Comparison of ENCODE assay signal across 9 cellular contexts in genomic region chr5:181217805-181218065, GRCh38. TPM values are rescaled to one million over a fixed set of nuclear protein-coding genes. Genes with fewer than 3 reads are reported as not detected.
DNase-seq lines count a peak whose midpoint lies in the region; ATAC-seq, FAIRE-seq and TF ChIP-seq lines count a peak whose summit lies in the region.
"Had no signal": no experiment of that assay in that cellular context is flagged by ENCODE, and none has a peak within 500 bp of the region (broad histone marks: within the 10 kb centered on the region; RNA-seq: fewer than 3 reads in every experiment).

No MANE protein-coding gene starts in this region.

- no peaks in the 10 kb centered on the region for H3K9me2 ChIP-seq in SK-N-SH

- H3K27ac Mint-ChIP-seq in brain (peak overlapping the region; percentile 73 to 97 (median 89)), memory B cell (peak overlapping the region; percentile 99)

- H3K79me2 ChIP-seq in SK-N-SH (ENCODE audit: insufficient read depth), result no peaks in the 10 kb centered on the region

- peaks cover 0 to 22% (median 0%) of the 10 kb centered on the region in 5 experiments for H3K9me3 Mint-ChIP-seq in brain
- H3K9me3 Mint-ChIP-seq in memory B cell, result no peaks in the 10 kb centered on the region

- DNase-seq in SK-N-SH (no peak), memory B cell (ENCODE audit: low spot score in 2 of 2) (no peak), upper lobe of left lung (no peak), GM19239 (ENCODE audit: insufficient read length, low spot score) (no peak), NCI-H2029 treated with DMSO at 0.1 percent for 48 hours (lab: John Stamatoyannopoulos, UW) (no peak)

- peaks cover 5% of the 10 kb centered on the region for H4K20me1 ChIP-seq in SK-N-SH (ENCODE audit: insufficient read depth)

- no peak; the same call in 1 of the 2 replicates for TF ChIP-seq CTCF in SK-N-SH (IDR thresholded peaks at IDR 0.05)
- TF ChIP-seq CTCF in brain (conservative IDR thresholded peaks at IDR 0.05), result no peak
- no peak for TF ChIP-seq CTCF in upper lobe of left lung (IDR thresholded peaks at IDR 0.05)

- 7% methylated on average over 13 of the region's 13 CpGs for WGBS in SK-N-SH (ENCODE audit: low lambda C conversion rate)
- WGBS in upper lobe of left lung, 2 donors, result 5 to 9% methylated on average over 13 of the region's 13 CpGs

- peak overlapping the region; percentile 52 to 58 for H3K4me3 ChIP-seq in SK-N-SH (ENCODE audit: low read depth in 2 of 2, low read length in 1 of 2)
- peak overlapping the region; percentile 24 to 53 (median 48) for H3K4me3 ChIP-seq in upper lobe of left lung

- H3K4me1 Mint-ChIP-seq in brain (peaks cover 50% of the 10 kb centered on the region), memory B cell (peaks cover 25% of the 10 kb centered on the region)

- no peak for TF ChIP-seq EP300 in SK-N-SH (IDR thresholded peaks at IDR 0.05; ENCODE audit: borderline replicate concordance in 1 of 2, low read depth in 1 of 2, low read length in 1 of 2)
- no peak for TF ChIP-seq EP300 in upper lobe of left lung (IDR thresholded peaks at IDR 0.05)

- no peaks in the 10 kb centered on the region for H3K36me3 Mint-ChIP-seq in brain
- peaks cover 2% of the 10 kb centered on the region for H3K36me3 Mint-ChIP-seq in memory B cell

- H3K9me3 ChIP-seq in SK-N-SH (no peaks in the 10 kb centered on the region), KOPT-K1 (ENCODE audit: insufficient read depth, low read length, poor library complexity, severe bottlenecking) (no peaks in the 10 kb centered on the region), upper lobe of left lung (no peaks in the 10 kb centered on the region)

- TF ChIP-seq POLR2A in upper lobe of left lung (IDR thresholded peaks at IDR 0.05), result no peak

- H3K4me1 ChIP-seq in SK-N-SH (ENCODE audit: control insufficient read depth in 1 of 2, insufficient read depth in 2 of 2, low read depth in 1 of 2, low read length in 1 of 2) (peaks cover 0 to 16% of the 10 kb centered on the region in 2 experiments; a peak in 1 of 4 replicates), upper lobe of left lung (peaks cover 19 to 44% (median 26%) of the 10 kb centered on the region in 4 donors)

- no peak for FAIRE-seq in GM19239 (lab: Jason Lieb, UNC)
- FAIRE-seq: A204.1 had no signal

- H3K27me3 Mint-ChIP-seq in brain, result peaks cover 44% of the 10 kb centered on the region
- H3K27me3 Mint-ChIP-seq in memory B cell, result peaks cover 2% of the 10 kb centered on the region

- no peak for TF ChIP-seq RAD21 in SK-N-SH (IDR thresholded peaks at IDR 0.05; ENCODE audit: low read length)

- ATAC-seq in SK-N-SH treated with all-trans-retinoic acid at 6 μM for 48 hours (no peak; the same call in 2 of the 3 replicates), memory B cell (ENCODE audit: low read depth) (peak; percentile 37), upper lobe of left lung (ENCODE audit: low FRiP score in 2 of 2) (peak in 1 of 2 donors; percentile 2)

- H3K4me2 ChIP-seq in SK-N-SH, result peak overlapping the region; percentile 90

- no peaks in the 10 kb centered on the region for H3K36me3 ChIP-seq in SK-N-SH (replicated peaks in 1 of 2; ENCODE audit: control insufficient read depth in 1 of 2, insufficient read depth in 2 of 2, low read length in 1 of 2)
- no peaks in the 10 kb centered on the region for H3K36me3 ChIP-seq in KOPT-K1 (ENCODE audit: insufficient read depth, low read length)
- no peaks in the 10 kb centered on the region for H3K36me3 ChIP-seq in upper lobe of left lung

- POLR2A ChIA-PET in SK-N-SH (lab: Yijun Ruan, JAX), result no interaction called here

- H3K27ac ChIP-seq in SK-N-SH (ENCODE audit: low read depth in 2 of 2, low read length in 1 of 2) (peak overlapping the region; percentile 54 to 60), KOPT-K1 (ENCODE audit: low read depth, low read length, poor library complexity, severe bottlenecking) (peak overlapping the region; percentile 3), upper lobe of left lung (peak overlapping the region; percentile 56 to 79 (median 70))

- CTCF ChIA-PET in SK-N-SH (lab: Yijun Ruan, JAX), result interaction anchor here (0.8 to 2.2 kb wide), 6 partner anchors 13 to 33 kb away, joined by 3 to 6 read pairs (median 4); partner anchors contain the start of gene TRIM7

- no peaks in the 10 kb centered on the region for H3K27me3 ChIP-seq in SK-N-SH (ENCODE audit: insufficient read depth)
- no peaks in the 10 kb centered on the region for H3K27me3 ChIP-seq in upper lobe of left lung

- H3K4me3 Mint-ChIP-seq in brain, result peak overlapping the region; percentile 93 to 100 (median 95)
- peak overlapping the region; percentile 99 for H3K4me3 Mint-ChIP-seq in memory B cell

- peaks cover 49% of the 10 kb centered on the region for H3F3A ChIP-seq in SK-N-SH (replicated peaks; ENCODE audit: insufficient read depth)

- H2AFZ ChIP-seq in SK-N-SH (ENCODE audit: low read depth), result peak overlapping the region; percentile 75; the same call in 1 of the 2 replicates

- peak overlapping the region; percentile 8; the same call in 1 of the 2 replicates for H3K9ac ChIP-seq in SK-N-SH

TF ChIP-seq in SK-N-SH, 30 proteins besides CTCF, POLR2A, EP300 and RAD21 (continues in another document):
- TF ChIP-seq USF2 (IDR thresholded peaks at IDR 0.05; ENCODE audit: borderline replicate concordance, low read depth, low read length), result no peak
- TF ChIP-seq EZH2phosphoT487 (IDR thresholded peaks at IDR 0.05; ENCODE audit: borderline replicate concordance, low read depth), result no peak

TF ChIP-seq in SK-N-SH treated with all-trans-retinoic acid at 6 μM for 48 hours, 23 proteins besides CTCF, POLR2A, EP300 and RAD21 (continues in another document):
- no peak for TF ChIP-seq PATZ1 (CRISPR knock-in tag; IDR thresholded peaks at IDR 0.05; ENCODE audit: borderline replicate concordance)
- TF ChIP-seq OSR1 (CRISPR knock-in tag; IDR thresholded peaks at IDR 0.05), result no peak
- TF ChIP-seq ESRRG (CRISPR knock-in tag; IDR thresholded peaks at IDR 0.05), result no peak
- TF ChIP-seq ZNF565 (CRISPR knock-in tag; conservative IDR thresholded peaks at IDR 0.05; ENCODE audit: low read depth), result no peak
- no peak for TF ChIP-seq ZFP30 (CRISPR knock-in tag; IDR thresholded peaks at IDR 0.05)
- no peak for TF ChIP-seq POU6F1 (CRISPR knock-in tag; IDR thresholded peaks at IDR 0.05; ENCODE audit: borderline replicate concordance, low read depth)
- no peak for TF ChIP-seq ARNTL (CRISPR knock-in tag; IDR thresholded peaks at IDR 0.05; ENCODE audit: borderline replicate concordance, low read depth)

RNA-seq across cellular contexts. Expression of gene TRIM41, which starts 5.3 kb away (rescaled TPM):
- polyA plus RNA-seq in SK-N-SH (2012; rRNA removed) (35.3 and 35.9 TPM in 2 replicates), brain (ENCODE audit: insufficient read depth, low read depth, low replicate concordance) (33.0 TPM)
- polyA plus RNA-seq in SK-N-SH (2012; cell fraction: cytosol; rRNA removed), result 17.4 and 20.2 TPM in 2 replicates
- 123 and 125 TPM in 2 replicates for polyA plus RNA-seq in SK-N-SH (2012; cell fraction: nucleus; rRNA removed)
- total RNA-seq in upper lobe of left lung, result 10 to 100 TPM; 14.4 to 75.4 (median 34.1) TPM

RNA-seq across cellular contexts. Expression of gene TRIM7, which starts 12.7 kb away (rescaled TPM):
- polyA plus RNA-seq in SK-N-SH (2012; rRNA removed) (2.0 and 3.5 TPM in 2 replicates), brain (ENCODE audit: insufficient read depth, low read depth, low replicate concordance) (0.22 TPM)
- 2.8 and 2.9 TPM in 2 replicates for polyA plus RNA-seq in SK-N-SH (2012; cell fraction: cytosol; rRNA removed)
- 2.4 and 3.9 TPM in 2 replicates for polyA plus RNA-seq in SK-N-SH (2012; cell fraction: nucleus; rRNA removed)
- 1 to 10 TPM in 5 of 6 donors, under 1 TPM in 1; 0.83 to 6.7 (median 2.9) TPM for total RNA-seq in upper lobe of left lung

RNA-seq across cellular contexts. Expression of gene RACK1, which starts 26.0 kb away (rescaled TPM):
- polyA plus RNA-seq in SK-N-SH (2012; rRNA removed) (4,191 and 4,715 TPM in 2 replicates), brain (ENCODE audit: insufficient read depth, low read depth, low replicate concordance) (2,812 TPM)
- polyA plus RNA-seq in SK-N-SH (2012; cell fraction: cytosol; rRNA removed), result 3,130 and 3,829 TPM in 2 replicates
- 1,982 and 2,553 TPM in 2 replicates for polyA plus RNA-seq in SK-N-SH (2012; cell fraction: nucleus; rRNA removed)
- total RNA-seq in upper lobe of left lung, result 1,000 to 10,000 TPM in 5 of 6 donors, 100 to 1,000 TPM in 1; 801 to 1,863 (median 1,196) TPM

RNA-seq across cellular contexts. Expression of gene TRIM52, which starts 43.2 kb away (rescaled TPM):
- 6.4 and 10.6 TPM in 2 replicates for polyA plus RNA-seq in SK-N-SH (2012; rRNA removed)
- 5.2 and 6.2 TPM in 2 replicates for polyA plus RNA-seq in SK-N-SH (2012; cell fraction: cytosol; rRNA removed)
- polyA plus RNA-seq in SK-N-SH (2012; cell fraction: nucleus; rRNA removed), result 34.7 and 38.0 TPM in 2 replicates
- polyA plus RNA-seq in brain (ENCODE audit: insufficient read depth, low read depth, low replicate concordance), result 3.1 TPM
- total RNA-seq in upper lobe of left lung, result 10 to 100 TPM; 12.3 to 47.1 (median 15.6) TPM

Comparison
In these comparisons a context has a peak if more than half of its experiments do, and no peak if none do; other contexts are left out.
1. H3K27ac ChIP-seq: peak in every context shown above with its lines; median percentile 70 in upper lobe of left lung; 57 in SK-N-SH; 3 in KOPT-K1.